1 cellular context compared by ENCODE assay signal in the genomic region with DNA sequence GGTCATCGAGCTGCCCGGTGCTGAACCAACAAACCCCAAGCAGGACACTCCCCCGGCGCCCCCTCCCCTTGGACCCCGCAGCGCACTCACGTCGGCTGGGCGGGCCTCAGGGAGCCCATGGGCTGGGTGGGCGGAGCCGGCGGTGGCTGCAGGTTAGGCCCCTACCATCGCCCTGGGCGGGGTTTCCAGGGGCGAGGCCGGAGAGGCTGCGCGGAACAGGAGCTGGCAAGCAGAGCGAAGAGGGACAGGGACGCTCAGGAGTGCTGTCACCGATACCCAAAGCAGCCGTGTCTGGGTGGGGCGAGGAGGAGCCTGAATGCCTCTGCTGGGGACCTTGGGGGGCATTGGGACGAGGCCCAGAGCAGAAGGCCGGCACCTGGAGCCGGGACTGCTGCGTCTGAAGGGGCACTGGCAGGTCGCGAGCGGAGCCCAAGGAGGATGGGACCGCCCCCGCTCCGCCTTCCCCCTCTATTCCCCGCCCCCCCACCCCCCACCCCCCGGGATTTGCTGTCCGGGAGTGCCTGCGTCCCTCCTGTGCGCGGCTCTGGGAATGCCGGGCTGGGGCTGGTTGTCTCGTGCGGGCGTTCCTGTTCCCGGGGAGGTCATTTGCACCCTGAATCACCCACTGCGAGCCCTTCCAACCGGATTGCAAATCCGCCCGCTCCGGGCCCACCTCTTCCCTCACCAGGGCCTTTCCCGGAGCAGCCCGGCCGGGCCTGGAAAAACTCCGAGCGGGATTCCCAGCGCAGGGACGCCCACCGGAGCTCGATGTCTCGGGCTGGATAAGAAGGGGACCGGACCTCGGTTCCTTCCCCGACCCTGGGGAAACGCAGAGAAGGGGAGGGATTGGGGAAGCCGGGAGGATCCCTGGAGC.
A peak's percentile ranks its signal among the peaks of the same experiment; 100 is the strongest.
TF ChIP-seq lines count a peak whose summit lies in the region.

No MANE protein-coding gene starts in this region.

TF ChIP-seq in HepG2, 621 proteins besides CTCF, POLR2A, EP300 and RAD21 (continued from another document and continues in another):
- TF ChIP-seq ZNF274 (CRISPR knock-in tag; IDR thresholded peaks at IDR 0.05), result 0 out of 2 replicates have a peak, but pooled peaks have one; percentile 74
- peak; percentile 8; the same call in 1 of the 2 replicates for TF ChIP-seq ELF3 (CRISPR knock-in tag; IDR thresholded peaks at IDR 0.05)
- no peak for TF ChIP-seq ZNF143 (CRISPR knock-in tag; IDR thresholded peaks at IDR 0.05)
- TF ChIP-seq, protein P1, sequence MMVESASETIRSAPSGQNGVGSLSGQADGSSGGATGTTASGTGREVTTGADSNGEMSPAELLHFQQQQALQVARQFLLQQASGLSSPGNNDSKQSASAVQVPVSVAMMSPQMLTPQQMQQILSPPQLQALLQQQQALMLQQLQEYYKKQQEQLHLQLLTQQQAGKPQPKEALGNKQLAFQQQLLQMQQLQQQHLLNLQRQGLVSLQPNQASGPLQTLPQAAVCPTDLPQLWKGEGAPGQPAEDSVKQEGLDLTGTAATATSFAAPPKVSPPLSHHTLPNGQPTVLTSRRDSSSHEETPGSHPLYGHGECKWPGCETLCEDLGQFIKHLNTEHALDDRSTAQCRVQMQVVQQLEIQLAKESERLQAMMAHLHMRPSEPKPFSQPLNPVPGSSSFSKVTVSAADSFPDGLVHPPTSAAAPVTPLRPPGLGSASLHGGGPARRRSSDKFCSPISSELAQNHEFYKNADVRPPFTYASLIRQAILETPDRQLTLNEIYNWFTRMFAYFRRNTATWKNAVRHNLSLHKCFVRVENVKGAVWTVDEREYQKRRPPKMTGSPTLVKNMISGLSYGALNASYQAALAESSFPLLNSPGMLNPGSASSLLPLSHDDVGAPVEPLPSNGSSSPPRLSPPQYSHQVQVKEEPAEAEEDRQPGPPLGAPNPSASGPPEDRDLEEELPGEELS (CRISPR knock-in tag; IDR thresholded peaks at IDR 0.05), result 0 out of 2 replicates have a peak, but pooled peaks have one; percentile 3
- peak; percentile 27; the same call in 1 of the 2 replicates for TF ChIP-seq DMAP1 (CRISPR knock-in tag; IDR thresholded peaks at IDR 0.05)
- TF ChIP-seq ZNF33A (CRISPR knock-in tag; IDR thresholded peaks at IDR 0.05; ENCODE audit: borderline replicate concordance), result no peak
- TF ChIP-seq IRF2 (CRISPR knock-in tag; IDR thresholded peaks at IDR 0.05), result peak; percentile 59; the same call in 1 of the 2 replicates
- TF ChIP-seq TBX3 (IDR thresholded peaks at IDR 0.05; ENCODE audit: borderline replicate concordance), result no peak
- TF ChIP-seq, protein P2, sequence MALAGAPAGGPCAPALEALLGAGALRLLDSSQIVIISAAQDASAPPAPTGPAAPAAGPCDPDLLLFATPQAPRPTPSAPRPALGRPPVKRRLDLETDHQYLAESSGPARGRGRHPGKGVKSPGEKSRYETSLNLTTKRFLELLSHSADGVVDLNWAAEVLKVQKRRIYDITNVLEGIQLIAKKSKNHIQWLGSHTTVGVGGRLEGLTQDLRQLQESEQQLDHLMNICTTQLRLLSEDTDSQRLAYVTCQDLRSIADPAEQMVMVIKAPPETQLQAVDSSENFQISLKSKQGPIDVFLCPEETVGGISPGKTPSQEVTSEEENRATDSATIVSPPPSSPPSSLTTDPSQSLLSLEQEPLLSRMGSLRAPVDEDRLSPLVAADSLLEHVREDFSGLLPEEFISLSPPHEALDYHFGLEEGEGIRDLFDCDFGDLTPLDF (CRISPR knock-in tag; IDR thresholded peaks at IDR 0.05), result no peak
- TF ChIP-seq CAMTA2 (CRISPR knock-in tag; IDR thresholded peaks at IDR 0.05; ENCODE audit: borderline replicate concordance), result 0 out of 2 replicates have a peak, but pooled peaks have one; percentile 15
- 0 out of 2 replicates have a peak, but pooled peaks have one; percentile 35 for TF ChIP-seq POLR2G (IDR thresholded peaks at IDR 0.05; ENCODE audit: low read depth, low read length)
- peak; percentile 52; the same call in 1 of the 2 replicates for TF ChIP-seq TBX2 (CRISPR knock-in tag; IDR thresholded peaks at IDR 0.05; ENCODE audit: borderline replicate concordance)
- TF ChIP-seq, protein P3, sequence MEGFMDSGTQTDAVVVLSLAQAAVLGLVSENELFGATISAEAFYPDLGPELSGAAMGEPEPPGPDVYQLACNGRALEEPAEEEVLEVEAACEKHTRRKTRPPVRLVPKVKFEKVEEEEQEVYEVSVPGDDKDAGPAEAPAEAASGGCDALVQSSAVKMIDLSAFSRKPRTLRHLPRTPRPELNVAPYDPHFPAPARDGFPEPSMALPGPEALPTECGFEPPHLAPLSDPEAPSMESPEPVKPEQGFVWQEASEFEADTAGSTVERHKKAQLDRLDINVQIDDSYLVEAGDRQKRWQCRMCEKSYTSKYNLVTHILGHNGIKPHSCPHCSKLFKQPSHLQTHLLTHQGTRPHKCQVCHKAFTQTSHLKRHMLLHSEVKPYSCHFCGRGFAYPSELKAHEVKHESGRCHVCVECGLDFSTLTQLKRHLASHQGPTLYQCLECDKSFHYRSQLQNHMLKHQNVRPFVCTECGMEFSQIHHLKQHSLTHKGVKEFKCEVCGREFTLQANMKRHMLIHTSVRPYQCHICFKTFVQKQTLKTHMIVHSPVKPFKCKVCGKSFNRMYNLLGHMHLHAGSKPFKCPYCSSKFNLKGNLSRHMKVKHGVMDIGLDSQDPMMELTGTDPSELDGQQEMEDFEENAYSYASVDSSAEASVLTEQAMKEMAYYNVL (CRISPR knock-in tag; IDR thresholded peaks at IDR 0.05; ENCODE audit: borderline replicate concordance), result no peak
- TF ChIP-seq ZNF891 (CRISPR knock-in tag; IDR thresholded peaks at IDR 0.05), result peak; percentile 4; the same call in 1 of the 2 replicates
- TF ChIP-seq ZNF335 (CRISPR knock-in tag; IDR thresholded peaks at IDR 0.05), result 0 out of 2 replicates have a peak, but pooled peaks have one; percentile 6
- no peak for TF ChIP-seq MED1 (CRISPR knock-in tag; IDR thresholded peaks at IDR 0.05)
- TF ChIP-seq KLF13 (CRISPR knock-in tag; IDR thresholded peaks at IDR 0.05), result no peak
- TF ChIP-seq ZNF652 (CRISPR knock-in tag; IDR thresholded peaks at IDR 0.05; ENCODE audit: borderline replicate concordance, low read depth), result no peak
- no peak for TF ChIP-seq SIN3A (IDR thresholded peaks at IDR 0.05; ENCODE audit: borderline replicate concordance, low read depth, low read length)
- TF ChIP-seq, protein P4, sequence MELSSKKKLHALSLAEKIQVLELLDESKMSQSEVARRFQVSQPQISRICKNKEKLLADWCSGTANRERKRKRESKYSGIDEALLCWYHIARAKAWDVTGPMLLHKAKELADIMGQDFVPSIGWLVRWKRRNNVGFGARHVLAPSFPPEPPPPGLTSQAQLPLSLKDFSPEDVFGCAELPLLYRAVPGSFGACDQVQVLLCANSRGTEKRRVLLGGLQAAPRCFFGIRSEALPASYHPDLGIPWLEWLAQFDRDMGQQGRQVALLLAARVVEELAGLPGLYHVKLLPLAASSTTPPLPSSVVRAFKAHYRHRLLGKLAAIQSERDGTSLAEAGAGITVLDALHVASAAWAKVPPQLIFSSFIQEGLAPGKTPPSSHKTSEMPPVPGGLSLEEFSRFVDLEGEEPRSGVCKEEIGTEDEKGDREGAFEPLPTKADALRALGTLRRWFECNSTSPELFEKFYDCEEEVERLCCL (CRISPR knock-in tag; IDR thresholded peaks at IDR 0.05; ENCODE audit: borderline replicate concordance), result 0 out of 2 replicates have a peak, but pooled peaks have one; percentile 58
- 0 out of 2 replicates have a peak, but pooled peaks have one; percentile 32 for TF ChIP-seq RCOR2 (CRISPR knock-in tag; IDR thresholded peaks at IDR 0.05)
- TF ChIP-seq SMAD1 (CRISPR knock-in tag; IDR thresholded peaks at IDR 0.05; ENCODE audit: borderline replicate concordance, low read depth), result no peak
- TF ChIP-seq ZNF777 (CRISPR knock-in tag; IDR thresholded peaks at IDR 0.05), result peak; percentile 77
- TF ChIP-seq, protein P5, sequence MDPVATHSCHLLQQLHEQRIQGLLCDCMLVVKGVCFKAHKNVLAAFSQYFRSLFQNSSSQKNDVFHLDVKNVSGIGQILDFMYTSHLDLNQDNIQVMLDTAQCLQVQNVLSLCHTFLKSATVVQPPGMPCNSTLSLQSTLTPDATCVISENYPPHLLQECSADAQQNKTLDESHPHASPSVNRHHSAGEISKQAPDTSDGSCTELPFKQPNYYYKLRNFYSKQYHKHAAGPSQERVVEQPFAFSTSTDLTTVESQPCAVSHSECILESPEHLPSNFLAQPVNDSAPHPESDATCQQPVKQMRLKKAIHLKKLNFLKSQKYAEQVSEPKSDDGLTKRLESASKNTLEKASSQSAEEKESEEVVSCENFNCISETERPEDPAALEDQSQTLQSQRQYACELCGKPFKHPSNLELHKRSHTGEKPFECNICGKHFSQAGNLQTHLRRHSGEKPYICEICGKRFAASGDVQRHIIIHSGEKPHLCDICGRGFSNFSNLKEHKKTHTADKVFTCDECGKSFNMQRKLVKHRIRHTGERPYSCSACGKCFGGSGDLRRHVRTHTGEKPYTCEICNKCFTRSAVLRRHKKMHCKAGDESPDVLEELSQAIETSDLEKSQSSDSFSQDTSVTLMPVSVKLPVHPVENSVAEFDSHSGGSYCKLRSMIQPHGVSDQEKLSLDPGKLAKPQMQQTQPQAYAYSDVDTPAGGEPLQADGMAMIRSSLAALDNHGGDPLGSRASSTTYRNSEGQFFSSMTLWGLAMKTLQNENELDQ (CRISPR knock-in tag; IDR thresholded peaks at IDR 0.05; ENCODE audit: borderline replicate concordance), result no peak
- TF ChIP-seq, protein P6, sequence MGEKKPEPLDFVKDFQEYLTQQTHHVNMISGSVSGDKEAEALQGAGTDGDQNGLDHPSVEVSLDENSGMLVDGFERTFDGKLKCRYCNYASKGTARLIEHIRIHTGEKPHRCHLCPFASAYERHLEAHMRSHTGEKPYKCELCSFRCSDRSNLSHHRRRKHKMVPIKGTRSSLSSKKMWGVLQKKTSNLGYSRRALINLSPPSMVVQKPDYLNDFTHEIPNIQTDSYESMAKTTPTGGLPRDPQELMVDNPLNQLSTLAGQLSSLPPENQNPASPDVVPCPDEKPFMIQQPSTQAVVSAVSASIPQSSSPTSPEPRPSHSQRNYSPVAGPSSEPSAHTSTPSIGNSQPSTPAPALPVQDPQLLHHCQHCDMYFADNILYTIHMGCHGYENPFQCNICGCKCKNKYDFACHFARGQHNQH (CRISPR knock-in tag; IDR thresholded peaks at IDR 0.05), result no peak
- TF ChIP-seq, protein P7, sequence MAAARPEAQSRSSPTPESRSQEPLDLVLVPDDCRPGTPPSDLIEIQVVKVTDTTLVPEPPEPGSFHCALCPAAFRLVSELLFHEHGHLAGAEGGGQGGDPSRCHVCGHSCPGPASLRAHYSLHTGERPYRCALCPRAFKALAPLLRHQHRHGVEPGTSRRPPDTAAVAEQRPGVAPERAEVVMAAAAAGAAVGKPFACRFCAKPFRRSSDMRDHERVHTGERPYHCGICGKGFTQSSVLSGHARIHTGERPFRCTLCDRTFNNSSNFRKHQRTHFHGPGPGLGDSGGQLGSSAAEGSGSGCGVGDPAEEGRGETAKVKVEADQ (CRISPR knock-in tag; IDR thresholded peaks at IDR 0.05; ENCODE audit: borderline replicate concordance), result peak; percentile 28; the same call in 1 of the 2 replicates
- TF ChIP-seq CHD4 (IDR thresholded peaks at IDR 0.05; ENCODE audit: borderline replicate concordance, low read length), result no peak
- peak; percentile 72; the same call in 1 of the 2 replicates for TF ChIP-seq PCBP1 (IDR thresholded peaks at IDR 0.05; ENCODE audit: borderline replicate concordance, low read depth, low read length)
- 0 out of 2 replicates have a peak, but pooled peaks have one; percentile 58 for TF ChIP-seq ZNF337 (CRISPR knock-in tag; IDR thresholded peaks at IDR 0.05; ENCODE audit: borderline replicate concordance, low read depth)
- TF ChIP-seq SOX13 (IDR thresholded peaks at IDR 0.05), result no peak
- no peak for TF ChIP-seq SOX13 (CRISPR knock-in tag; conservative IDR thresholded peaks at IDR 0.05 in 1 of 2, IDR thresholded peaks at IDR 0.05 in 1 of 2)
- TF ChIP-seq, protein P8, sequence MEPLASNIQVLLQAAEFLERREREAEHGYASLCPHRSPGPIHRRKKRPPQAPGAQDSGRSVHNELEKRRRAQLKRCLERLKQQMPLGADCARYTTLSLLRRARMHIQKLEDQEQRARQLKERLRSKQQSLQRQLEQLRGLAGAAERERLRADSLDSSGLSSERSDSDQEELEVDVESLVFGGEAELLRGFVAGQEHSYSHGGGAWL (CRISPR knock-in tag; IDR thresholded peaks at IDR 0.05), result 0 out of 2 replicates have a peak, but pooled peaks have one; percentile 22
- TF ChIP-seq MED13 (CRISPR knock-in tag; IDR thresholded peaks at IDR 0.05), result peak; percentile 35; the same call in 1 of the 2 replicates
- 0 out of 2 replicates have a peak, but pooled peaks have one; percentile 27 for TF ChIP-seq REL (CRISPR knock-in tag; conservative IDR thresholded peaks at IDR 0.05)
- no peak for TF ChIP-seq SRSF9 (IDR thresholded peaks at IDR 0.05; ENCODE audit: borderline replicate concordance, insufficient read depth, low read depth, low read length, poor library complexity, severe bottlenecking)
- TF ChIP-seq ZNF572 (CRISPR knock-in tag; IDR thresholded peaks at IDR 0.05), result no peak
- TF ChIP-seq, protein P9, sequence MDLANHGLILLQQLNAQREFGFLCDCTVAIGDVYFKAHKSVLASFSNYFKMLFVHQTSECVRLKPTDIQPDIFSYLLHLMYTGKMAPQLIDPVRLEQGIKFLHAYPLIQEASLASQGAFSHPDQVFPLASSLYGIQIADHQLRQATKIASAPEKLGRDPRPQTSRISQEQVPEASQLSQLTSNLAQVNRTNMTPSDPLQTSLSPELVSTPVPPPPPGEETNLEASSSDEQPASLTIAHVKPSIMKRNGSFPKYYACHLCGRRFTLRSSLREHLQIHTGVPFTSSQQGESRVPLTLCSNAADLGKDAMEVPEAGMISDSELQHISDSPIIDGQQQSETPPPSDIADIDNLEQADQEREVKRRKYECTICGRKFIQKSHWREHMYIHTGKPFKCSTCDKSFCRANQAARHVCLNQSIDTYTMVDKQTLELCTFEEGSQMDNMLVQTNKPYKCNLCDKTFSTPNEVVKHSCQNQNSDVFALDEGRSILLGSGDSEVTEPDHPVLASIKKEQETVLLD (CRISPR knock-in tag; IDR thresholded peaks at IDR 0.05; ENCODE audit: low read depth), result peak; percentile 9; the same call in 1 of the 2 replicates
- 0 out of 2 replicates have a peak, but pooled peaks have one; percentile 40 for TF ChIP-seq TMF1 (CRISPR knock-in tag; IDR thresholded peaks at IDR 0.05; ENCODE audit: low read depth)
- TF ChIP-seq ZNF331 (CRISPR knock-in tag; IDR thresholded peaks at IDR 0.05), result 0 out of 2 replicates have a peak, but pooled peaks have one; percentile 51
- TF ChIP-seq, protein P10, sequence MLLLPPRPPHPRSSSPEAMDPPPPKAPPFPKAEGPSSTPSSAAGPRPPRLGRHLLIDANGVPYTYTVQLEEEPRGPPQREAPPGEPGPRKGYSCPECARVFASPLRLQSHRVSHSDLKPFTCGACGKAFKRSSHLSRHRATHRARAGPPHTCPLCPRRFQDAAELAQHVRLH (CRISPR knock-in tag; IDR thresholded peaks at IDR 0.05; ENCODE audit: borderline replicate concordance, low read depth), result peak; percentile 13; the same call in 1 of the 2 replicates
- TF ChIP-seq, protein P11, sequence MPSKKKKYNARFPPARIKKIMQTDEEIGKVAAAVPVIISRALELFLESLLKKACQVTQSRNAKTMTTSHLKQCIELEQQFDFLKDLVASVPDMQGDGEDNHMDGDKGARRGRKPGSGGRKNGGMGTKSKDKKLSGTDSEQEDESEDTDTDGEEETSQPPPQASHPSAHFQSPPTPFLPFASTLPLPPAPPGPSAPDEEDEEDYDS (CRISPR knock-in tag; IDR thresholded peaks at IDR 0.05), result peak; percentile 81
- 0 out of 2 replicates have a peak, but pooled peaks have one; percentile 57 for TF ChIP-seq ARID2 (CRISPR knock-in tag; IDR thresholded peaks at IDR 0.05; ENCODE audit: borderline replicate concordance)
